ENCODE assay signal across 1 cellular context in genomic region chr1:232529747-232530146, GRCh38.
TF ChIP-seq lines count a peak whose summit lies in the region.

No MANE protein-coding gene starts in this region.

TF ChIP-seq in HCT116, 20 proteins besides CTCF, POLR2A, EP300 and RAD21 (continued from another document):
- TF ChIP-seq ZBTB33 (IDR thresholded peaks at IDR 0.05; ENCODE audit: extremely low read depth, insufficient replicate concordance, low read length) (no peak), ZNF274 (IDR thresholded peaks at IDR 0.05; ENCODE audit: low read depth, low read length) (no peak), EZH2phosphoT487 (IDR thresholded peaks at IDR 0.05; ENCODE audit: borderline replicate concordance) (no peak), ZFX (IDR thresholded peaks at IDR 0.05) (no peak), ATF3 (IDR thresholded peaks at IDR 0.05) (peak; percentile 70), REST (IDR thresholded peaks at IDR 0.05; ENCODE audit: low read depth) (no peak), JUND (IDR thresholded peaks at IDR 0.05) (peak; percentile 91)
TF ChIP-seq in HCT116: peak in this region for 11.
